In the genomic region with DNA sequence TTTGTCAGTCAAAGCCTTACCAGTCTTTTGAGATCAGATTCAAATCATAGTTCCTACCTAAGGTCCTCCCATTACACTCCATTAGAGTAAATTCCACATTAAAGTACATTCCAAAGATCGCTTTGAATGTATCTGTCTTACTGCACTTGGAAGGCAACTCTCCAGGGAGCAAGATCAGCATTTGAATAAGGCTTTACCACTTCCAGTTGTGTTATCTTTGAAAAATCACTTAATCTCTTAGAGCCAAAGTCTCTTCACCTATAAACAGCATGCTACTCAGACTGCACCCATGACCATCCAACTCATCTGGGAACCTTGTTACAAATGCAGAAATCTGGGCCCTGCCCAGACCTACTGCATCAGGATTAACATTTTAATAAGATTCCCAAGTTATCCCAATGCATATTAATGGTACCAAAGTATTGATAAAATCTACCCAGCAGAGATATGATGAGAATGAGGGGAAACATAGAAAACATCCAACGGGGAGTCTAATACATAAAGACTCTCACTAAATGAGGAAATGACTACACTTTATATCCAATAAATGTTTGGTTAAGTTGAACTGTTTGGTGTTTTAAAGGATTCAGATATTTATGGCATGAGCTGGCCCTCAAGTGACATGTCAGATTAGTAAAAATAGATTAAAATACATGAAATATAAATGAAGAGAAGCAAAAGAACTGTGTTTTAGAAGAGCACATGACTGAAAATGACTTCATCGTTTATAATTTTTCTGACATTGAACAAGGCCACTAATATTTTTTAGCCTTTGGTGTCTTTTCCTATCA, we compare ENCODE assay signal across 20 cellular contexts.
A peak's percentile ranks its signal among the peaks of the same experiment; 100 is the strongest.
DNase-seq lines count a peak whose midpoint lies in the region; ATAC-seq and TF ChIP-seq lines count a peak whose summit lies in the region.
"Had no signal": no experiment of that assay in that cellular context is flagged by ENCODE, and none has a peak within 500 bp of the region (broad histone marks: within the 10 kb centered on the region; RNA-seq: fewer than 3 reads in every experiment).

No MANE protein-coding gene starts in this region.

- H2BK15ac ChIP-seq in mesenchymal stem cell (ENCODE audit: low read depth, poor library complexity, severe bottlenecking) = no peak overlapping the region

- no peak overlapping the region for H4K91ac ChIP-seq in mesenchymal stem cell (ENCODE audit: low read length)

- DNase-seq in A172 (ENCODE audit: low spot score) = peak; percentile 29
- no peak for DNase-seq in caudate nucleus (lab: John Stamatoyannopoulos, UW)
- DNase-seq in mesenchymal stem cell = peak; percentile 35
- no peak for DNase-seq in NCI-H2029 treated with DMSO at 0.1 percent for 48 hours (lab: John Stamatoyannopoulos, UW)
- DNase-seq in retina = no peak
- no peak for DNase-seq in CD8-positive, alpha-beta T cell
- no peak for DNase-seq in activated CD4-positive, CD25-positive, alpha-beta regulatory T cell (lab: John Stamatoyannopoulos, UW)
- DNase-seq: ACHN; activated naive CD8-positive, alpha-beta T cell treated with anti-CD3 and anti-CD28 coated beads, Interleukin-2, amount 10 ng/mL, durations not matched to agents 7 days and 5 days; COR-L47; Kasumi-1; left ventricle myocardium inferior; naive thymus-derived CD4-positive, alpha-beta T cell; NCI-H1436 treated with DMSO at 0.1 percent for 48 hours; NCI-H510A; right lobe of liver; stimulated activated CD4-positive, alpha-beta T cell treated with anti-CD3 and anti-CD28 coated beads, Interleukin-4, amount 100 ng/mL, for 1 hour had no signal

- H3K27me3 ChIP-seq in mesenchymal stem cell (ENCODE audit: control insufficient read depth in 1 of 2, insufficient read depth in 1 of 2, low read length in 2 of 2) = no peaks in the 10 kb centered on the region
- H3K27me3 ChIP-seq in CD8-positive, alpha-beta T cell (ENCODE audit: insufficient read depth, low read length) = no peaks in the 10 kb centered on the region
- H3K27me3 ChIP-seq: right lobe of liver had no signal

- H3K4me3 ChIP-seq in mesenchymal stem cell (ENCODE audit: insufficient read depth in 1 of 2, low read depth in 1 of 2, low read length in 2 of 2) = no peak overlapping the region
- H3K4me3 ChIP-seq in CD8-positive, alpha-beta T cell (ENCODE audit: low read depth, low read length) = no peak overlapping the region
- H3K4me3 ChIP-seq: left ventricle myocardium inferior, right lobe of liver had no signal

- no peak overlapping the region for H3K23ac ChIP-seq in mesenchymal stem cell (ENCODE audit: low read length in 2 of 2)

- H3K36me3 Mint-ChIP-seq in CD8-positive, alpha-beta T cell = no peaks in the 10 kb centered on the region

- no peak overlapping the region for H3K18ac ChIP-seq in mesenchymal stem cell (ENCODE audit: low read depth in 1 of 2, low read length in 2 of 2)

- no peaks in the 10 kb centered on the region for H3K36me3 ChIP-seq in mesenchymal stem cell (ENCODE audit: control insufficient read depth in 1 of 2, insufficient read depth in 2 of 2, low read depth in 1 of 2, low read length in 2 of 2)
- H3K36me3 ChIP-seq in CD8-positive, alpha-beta T cell (ENCODE audit: insufficient read depth, low read length) = no peaks in the 10 kb centered on the region
- H3K36me3 ChIP-seq: left ventricle myocardium inferior, right lobe of liver had no signal

- H4K8ac ChIP-seq in mesenchymal stem cell (ENCODE audit: low read length) = no peak overlapping the region

- no peak overlapping the region for H2AFZ ChIP-seq in mesenchymal stem cell (ENCODE audit: low read depth, low read length)

- peaks cover 80% of the 10 kb centered on the region for H3K4me1 Mint-ChIP-seq in CD8-positive, alpha-beta T cell (ENCODE audit: low read depth)

- H2BK120ac ChIP-seq in mesenchymal stem cell (ENCODE audit: low read depth, low read length) = no peak overlapping the region

- H3K4me2 ChIP-seq in mesenchymal stem cell (ENCODE audit: low read length, poor library complexity, severe bottlenecking) = no peak overlapping the region

- peaks cover 26% of the 10 kb centered on the region for H3K79me1 ChIP-seq in mesenchymal stem cell (replicated peaks; ENCODE audit: low read length, poor library complexity, severe bottlenecking)

- no peak overlapping the region for H2AK5ac ChIP-seq in mesenchymal stem cell (ENCODE audit: low read length, severe bottlenecking)

- H3K27ac Mint-ChIP-seq in CD8-positive, alpha-beta T cell = no peak overlapping the region
- H3K27ac Mint-ChIP-seq: activated naive CD8-positive, alpha-beta T cell treated with anti-CD3 and anti-CD28 coated beads, Interleukin-2, amount 10 ng/mL, durations not matched to agents 7 days and 5 days had no signal

- peak overlapping the region; percentile 88 for H3K27ac ChIP-seq in caudate nucleus (ENCODE audit: low read depth, low read length)
- H3K27ac ChIP-seq in mesenchymal stem cell (ENCODE audit: low read length, poor library complexity, severe bottlenecking) = no peak overlapping the region
- H3K27ac ChIP-seq in CD8-positive, alpha-beta T cell (ENCODE audit: low read depth, low read length) = no peak overlapping the region
- H3K27ac ChIP-seq: epithelial cell of prostate, left ventricle myocardium inferior, right lobe of liver had no signal

- H3K14ac ChIP-seq in mesenchymal stem cell (ENCODE audit: low read length in 2 of 2) = no peak overlapping the region

- H3K9me3 ChIP-seq in mesenchymal stem cell (ENCODE audit: control insufficient read depth, low read length) = no peaks in the 10 kb centered on the region
- H3K9me3 ChIP-seq in CD8-positive, alpha-beta T cell (ENCODE audit: low read length) = no peaks in the 10 kb centered on the region
- H3K9me3 ChIP-seq: left ventricle myocardium inferior, right lobe of liver had no signal

- 47% methylated on average over 1 of the region's 3 CpGs for WGBS in mesenchymal stem cell

- no peaks in the 10 kb centered on the region for H3K27me3 Mint-ChIP-seq in CD8-positive, alpha-beta T cell (ENCODE audit: low read depth)
- H3K27me3 Mint-ChIP-seq: activated naive CD8-positive, alpha-beta T cell treated with anti-CD3 and anti-CD28 coated beads, Interleukin-2, amount 10 ng/mL, durations not matched to agents 7 days and 5 days; naive thymus-derived CD4-positive, alpha-beta T cell had no signal

- intact Hi-C loops in CD8-positive, alpha-beta T cell (cut with DNase I, micrococcal nuclease) = no loop called here

- no peak overlapping the region for H2BK12ac ChIP-seq in mesenchymal stem cell (ENCODE audit: low read length in 2 of 2)

- H3K4me3 Mint-ChIP-seq in CD8-positive, alpha-beta T cell = no peak overlapping the region
- H3K4me3 Mint-ChIP-seq: activated naive CD8-positive, alpha-beta T cell treated with anti-CD3 and anti-CD28 coated beads, Interleukin-2, amount 10 ng/mL, durations not matched to agents 7 days and 5 days had no signal

- CTCF ChIA-PET in CD8-positive, alpha-beta T cell (lab: Charles Lee) = no interaction called here

- POLR2A ChIA-PET in CD8-positive, alpha-beta T cell (lab: Charles Lee) = interaction anchor here (0.6 kb wide), 2 partner anchors 50 to 91 kb away, joined by 3 read pairs; no protein-coding TSS in a partner anchor

- H3K9ac ChIP-seq in mesenchymal stem cell (ENCODE audit: low read length) = no peak overlapping the region

- no peak overlapping the region for H3K4ac ChIP-seq in mesenchymal stem cell (ENCODE audit: low read depth in 1 of 2, low read length in 2 of 2)

- peaks cover 9% of the 10 kb centered on the region for H3K4me1 ChIP-seq in mesenchymal stem cell (ENCODE audit: control insufficient read depth, insufficient read depth, low read depth, low read length)
- H3K4me1 ChIP-seq in CD8-positive, alpha-beta T cell (ENCODE audit: insufficient read depth, low read length) = peaks cover 15% of the 10 kb centered on the region

- peak; percentile 8 for ATAC-seq in HG02610 (IDR thresholded peaks at IDR 0.05; ENCODE audit: unreplicated experiment)
- no peak for ATAC-seq in CD8-positive, alpha-beta T cell
- ATAC-seq: naive thymus-derived CD4-positive, alpha-beta T cell; Panc1 had no signal

- TF ChIP-seq CTCF in CD8-positive, alpha-beta T cell (IDR thresholded peaks at IDR 0.05) = no peak

- no peak overlapping the region for H2BK5ac ChIP-seq in mesenchymal stem cell (ENCODE audit: low read depth, low read length, poor library complexity, severe bottlenecking)

- no peaks in the 10 kb centered on the region for H3K9me3 Mint-ChIP-seq in CD8-positive, alpha-beta T cell
- H3K9me3 Mint-ChIP-seq: activated naive CD8-positive, alpha-beta T cell treated with anti-CD3 and anti-CD28 coated beads, Interleukin-2, amount 10 ng/mL, durations not matched to agents 7 days and 5 days had no signal

Comparison
In these comparisons a context has a peak if more than half of its experiments do, and no peak if none do; other contexts are left out.
1. DNase-seq: peak in A172 (single experiment) and mesenchymal stem cell (single experiment); none in caudate nucleus (0 of 61), NCI-H2029 treated with DMSO at 0.1 percent for 48 hours (single experiment), retina (single experiment), CD8-positive, alpha-beta T cell (0 of 7) and activated CD4-positive, CD25-positive, alpha-beta regulatory T cell (0 of 4).